1 cellular context compared by ENCODE assay signal in genomic region chr9:137919095-137919465, GRCh38.
TF ChIP-seq lines count a peak whose summit lies in the region.

No MANE protein-coding gene starts in this region.

TF ChIP-seq in HCT116, 20 proteins besides CTCF, POLR2A, EP300 and RAD21 (continued from another document):
- TF ChIP-seq JUND (IDR thresholded peaks at IDR 0.05) (no peak), ZNF274 (IDR thresholded peaks at IDR 0.05; ENCODE audit: low read depth, low read length) (no peak), EGR1 (IDR thresholded peaks at IDR 0.05; ENCODE audit: low read depth) (no peak), MAX (IDR thresholded peaks at IDR 0.05) (no peak), ZFX (IDR thresholded peaks at IDR 0.05) (no peak), ELF1 (IDR thresholded peaks at IDR 0.05; ENCODE audit: borderline replicate concordance, low read depth) (no peak), SRF (IDR thresholded peaks at IDR 0.05; ENCODE audit: low read depth) (no peak), YY1 (IDR thresholded peaks at IDR 0.05; ENCODE audit: extremely low read depth, insufficient replicate concordance, low read depth, low read length) (no peak), ZBTB33 (IDR thresholded peaks at IDR 0.05; ENCODE audit: extremely low read depth, insufficient replicate concordance, low read length) (no peak)
